8 cellular contexts compared by ENCODE assay signal in genomic region chr18:4068552-4069158, GRCh38.
DNase-seq lines count a peak whose midpoint lies in the region; ATAC-seq, FAIRE-seq and TF ChIP-seq lines count a peak whose summit lies in the region.

No MANE protein-coding gene starts in this region.

- no peaks in the 10 kb centered on the region for H3K27me3 ChIP-seq in PC-9 (ENCODE audit: insufficient read depth, low read depth)
- no peaks in the 10 kb centered on the region for H3K27me3 ChIP-seq in K562 (ENCODE audit: control insufficient read depth in 2 of 2, insufficient read depth in 2 of 2, low read length in 2 of 2)
- H3K27me3 ChIP-seq in kidney epithelial cell (ENCODE audit: control insufficient read depth, insufficient read depth, low read length): no peaks in the 10 kb centered on the region

- H3K9me2 ChIP-seq in PC-9 (ENCODE audit: insufficient read depth): no peaks in the 10 kb centered on the region

- peak; percentile 26 to 62; a peak in 3 of 4 replicates for TF ChIP-seq RAD21 in K562 (CRISPR knock-in tag; conservative IDR thresholded peaks at IDR 0.05 in 1 of 2, IDR thresholded peaks at IDR 0.05 in 1 of 2)

- DNase-seq in DMS53 (lab: John Stamatoyannopoulos, UW) (peak; percentile 85), HT1080 (ENCODE audit: low read depth) (peak; percentile 23), PC-9 (peak in 1 of 2 experiments; percentile 40), K562 (ENCODE audit: extremely low read depth in 1 of 4, low spot score in 3 of 4) (peak; percentile 58 to 69 (median 66)), kidney epithelial cell (ENCODE audit: low read depth) (peak; percentile 9)
- DNase-seq in stimulated activated naive CD8-positive, alpha-beta T cell treated with anti-CD3 and anti-CD28 coated beads, Interleukin-15, Interleukin-2, amounts not matched to agents 100 U/mL and 50 U/mL, for 24 hours: peak; percentile 31
- no peak for DNase-seq in effector CD4-positive, alpha-beta T cell

- TF ChIP-seq CTCF in PC-9 (conservative IDR thresholded peaks at IDR 0.05): peak; percentile 86
- peak; percentile 40 to 69 (median 64); a peak in 5 of 6 replicates for TF ChIP-seq CTCF in K562 (IDR thresholded peaks at IDR 0.05 in 2 of 3, conservative IDR thresholded peaks at IDR 0.05 in 1 of 3; ENCODE audit: insufficient read depth in 2 of 3, low read depth in 1 of 3, low read length in 3 of 3)
- peak; percentile 68 for TF ChIP-seq CTCF in kidney epithelial cell (IDR thresholded peaks at IDR 0.05; ENCODE audit: insufficient read depth, low read length, poor library complexity, severe bottlenecking)

- no peaks in the 10 kb centered on the region for H3F3A ChIP-seq in PC-9 (ENCODE audit: insufficient read depth, low read depth)

- POLR2A ChIA-PET in PC-9 (lab: Charles Lee; ENCODE audit: unreplicated experiment): interaction anchor here (0.6 kb wide), 1 partner anchor 473 kb away, joined by 7 read pairs; no protein-coding TSS in a partner anchor
- POLR2A ChIA-PET in K562 (lab: Yijun Ruan, JAX): no interaction called here

- CTCF ChIA-PET in PC-9 (lab: Charles Lee): interaction anchor here (0.6 kb wide), 1 partner anchor 787 kb away, joined by 20 read pairs; no protein-coding TSS in a partner anchor
- CTCF ChIA-PET in K562 (lab: Yijun Ruan, JAX; ENCODE audit: low intra/inter-chr PET ratio): interaction anchor here (0.6 to 0.8 kb wide), 2 partner anchors 349 to 822 kb away, joined by 3 to 6 read pairs; no protein-coding TSS in a partner anchor

- no TSS peak for BruUV-seq in PC-9 (replicated peaks; lab: Mats Ljungman, UMichigan)
- no TSS peak for BruUV-seq in K562 (replicated peaks; lab: Mats Ljungman, UMichigan)

- H2AFZ ChIP-seq in PC-9 (no peak overlapping the region), K562 (ENCODE audit: low read depth, low read length) (no peak overlapping the region)

- H3K4me2 ChIP-seq in PC-9 (no peak overlapping the region), K562 (ENCODE audit: insufficient read depth, low read length) (no peak overlapping the region)

- no peaks in the 10 kb centered on the region for H3K36me3 ChIP-seq in PC-9 (ENCODE audit: low read depth)
- no peaks in the 10 kb centered on the region for H3K36me3 ChIP-seq in K562 (ENCODE audit: control insufficient read depth, insufficient read depth, low read length)
- H3K36me3 ChIP-seq in kidney epithelial cell (ENCODE audit: control insufficient read depth, insufficient read depth, low read length): no peaks in the 10 kb centered on the region

- no peaks in the 10 kb centered on the region for H4K20me1 ChIP-seq in PC-9 (ENCODE audit: insufficient read depth)
- no peaks in the 10 kb centered on the region for H4K20me1 ChIP-seq in K562 (replicated peaks; ENCODE audit: control insufficient read depth, insufficient read depth, low read length)

- TF ChIP-seq EP300 in K562 (IDR thresholded peaks at IDR 0.05; ENCODE audit: low read length): no peak

- in situ Hi-C loops in K562 (cut with MboI): no loop called here

- peak; percentile 71 for ATAC-seq in GM19397 (IDR thresholded peaks at IDR 0.05; ENCODE audit: unreplicated experiment)
- peak; percentile 81 for ATAC-seq in K562
- no peak for ATAC-seq in stimulated activated naive CD8-positive, alpha-beta T cell treated with anti-CD3 and anti-CD28 coated beads, Interleukin-15, Interleukin-2, amounts not matched to agents 100 U/mL and 50 U/mL, for 24 hours

- H3K4me1 ChIP-seq in PC-9 (replicated peaks; ENCODE audit: insufficient read depth) (no peaks in the 10 kb centered on the region), K562 (replicated peaks in 1 of 2; ENCODE audit: control insufficient read depth in 2 of 2, insufficient read depth in 2 of 2, low read length in 2 of 2) (no peaks in the 10 kb centered on the region)

- H3K9me3 ChIP-seq in PC-9 (ENCODE audit: insufficient read depth, low read depth) (no peaks in the 10 kb centered on the region), K562 (replicated peaks; ENCODE audit: control insufficient read depth, insufficient read depth, low read depth, low read length) (no peaks in the 10 kb centered on the region)

- H3K9ac ChIP-seq in K562 (ENCODE audit: insufficient read depth in 1 of 2, low read depth in 2 of 2, low read length in 2 of 2): no peak overlapping the region

- H3K79me2 ChIP-seq in PC-9 (ENCODE audit: low read depth) (no peaks in the 10 kb centered on the region), K562 (ENCODE audit: control insufficient read depth, insufficient read depth, low read length) (no peaks in the 10 kb centered on the region)

- intact Hi-C loops in PC-9 (cut with micrococcal nuclease; ENCODE audit: unreplicated experiment): loop anchor here (1.0 to 10.0 kb wide), 3 partner anchors 297 to 788 kb away; no protein-coding TSS in a partner anchor
- intact Hi-C loops in K562 (cut with micrococcal nuclease): no loop called here

- no peak overlapping the region for H3K27ac ChIP-seq in PC-9
- H3K27ac ChIP-seq in K562 (ENCODE audit: extremely low read depth, low read depth, low read length): no peak overlapping the region

- H3K4me3 ChIP-seq in PC-9 (no peak overlapping the region), K562 (no peak overlapping the region), kidney epithelial cell (ENCODE audit: low read depth, low read length) (no peak overlapping the region)

- FAIRE-seq in K562 (lab: Jason Lieb, UNC): peak; percentile 94

- no peaks in the 10 kb centered on the region for H3K9me1 ChIP-seq in K562 (ENCODE audit: control insufficient read depth, insufficient read depth, low read length)

- WGBS in K562 (ENCODE audit: insufficient coverage, low coverage, missing lambda C conversion rate): 1% methylated on average over 5 of the region's 5 CpGs

- no peak for TF ChIP-seq POLR2A in K562 (conservative IDR thresholded peaks at IDR 0.05)

TF ChIP-seq in K562, 482 proteins besides CTCF, POLR2A, EP300 and RAD21:
- TF ChIP-seq ZBTB12 (CRISPR knock-in tag; IDR thresholded peaks at IDR 0.05): no peak
- no peak for TF ChIP-seq BRD9 (IDR thresholded peaks at IDR 0.05; ENCODE audit: low read depth, partially characterized antibody)
- TF ChIP-seq SMC3 (conservative IDR thresholded peaks at IDR 0.05; ENCODE audit: insufficient read depth, low read depth, low read length): peak; percentile 55; the same call in 1 of the 2 replicates
- no peak for TF ChIP-seq CLOCK (CRISPR knock-in tag; IDR thresholded peaks at IDR 0.05; ENCODE audit: borderline replicate concordance)
- no peak for TF ChIP-seq IRF9 (tag; IDR thresholded peaks at IDR 0.05)
TF ChIP-seq in K562: peak in this region for 1.
